ENCODE assay signal across 18 cellular contexts in the genomic region with DNA sequence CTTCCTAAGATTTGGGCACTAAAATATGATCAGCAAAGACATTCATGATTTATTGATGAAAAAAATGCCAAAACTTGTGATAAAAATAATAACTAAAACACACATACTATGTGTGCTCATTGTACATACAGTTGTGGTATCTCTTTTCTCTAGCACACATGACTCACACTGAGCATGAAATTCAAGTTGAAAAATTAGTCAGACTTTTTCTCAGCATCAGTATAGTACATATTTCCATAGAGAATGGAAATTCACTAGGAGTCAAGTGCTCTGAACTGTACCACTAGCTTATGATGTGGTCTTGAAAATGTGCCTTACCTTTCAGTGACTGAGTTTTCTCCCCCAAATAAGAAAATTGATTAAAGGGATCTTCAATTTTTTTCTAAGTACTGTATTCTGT.
DNase-seq lines count a peak whose midpoint lies in the region; FAIRE-seq and TF ChIP-seq lines count a peak whose summit lies in the region.
"Had no signal": no experiment of that assay in that cellular context is flagged by ENCODE, and none has a peak within 500 bp of the region (broad histone marks: within the 10 kb centered on the region; RNA-seq: fewer than 3 reads in every experiment).

No MANE protein-coding gene starts in this region.

- no peak overlapping the region for H3K4me3 ChIP-seq in mammary epithelial cell (replicated peaks in 1 of 3; ENCODE audit: insufficient read depth in 1 of 3, low read depth in 2 of 3, low read length in 3 of 3)
- no peak overlapping the region for H3K4me3 ChIP-seq in kidney (ENCODE audit: low read length in 2 of 2)
- H3K4me3 ChIP-seq in neural progenitor cell, result no peak overlapping the region
- H3K4me3 ChIP-seq: PC-9 had no signal

- no peaks in the 10 kb centered on the region for H4K20me1 ChIP-seq in mammary epithelial cell (ENCODE audit: insufficient read depth, low read length)
- no peaks in the 10 kb centered on the region for H4K20me1 ChIP-seq in neural progenitor cell (ENCODE audit: low read depth)

- H2AFZ ChIP-seq in mammary epithelial cell (ENCODE audit: low read depth, low read length) (no peak overlapping the region), neural progenitor cell (replicated peaks) (no peak overlapping the region)
- H2AFZ ChIP-seq: PC-9 had no signal

- H3K4me3 Mint-ChIP-seq in progenitor cell of endocrine pancreas (ENCODE audit: low read depth), result no peak overlapping the region
- H3K4me3 Mint-ChIP-seq in neural progenitor cell, result no peak overlapping the region
- H3K4me3 Mint-ChIP-seq: CD14-positive monocyte, HFFc6, IgD-negative memory B cell had no signal

- BruUV-seq in mammary epithelial cell (replicated peaks; lab: Mats Ljungman, UMichigan), result no TSS peak

- CTCF ChIA-PET in mammary epithelial cell (lab: Charles Lee; ENCODE audit: low non-redundant PET), result no interaction called here

- H3K27ac Mint-ChIP-seq in progenitor cell of endocrine pancreas (no peak overlapping the region), neural progenitor cell (no peak overlapping the region)
- H3K27ac Mint-ChIP-seq: CD14-positive monocyte, HFFc6, IgD-negative memory B cell had no signal

- no peaks in the 10 kb centered on the region for H3K4me1 ChIP-seq in mammary epithelial cell (ENCODE audit: insufficient read depth, low read length)
- H3K4me1 ChIP-seq in kidney (ENCODE audit: control insufficient read depth in 1 of 2, insufficient read depth in 1 of 2, low read depth in 1 of 2, low read length in 2 of 2), result no peaks in the 10 kb centered on the region
- H3K4me1 ChIP-seq in neural progenitor cell, result no peaks in the 10 kb centered on the region

- no peak overlapping the region for H3K9ac ChIP-seq in mammary epithelial cell (ENCODE audit: insufficient read depth, low read length)
- H3K9ac ChIP-seq in kidney (ENCODE audit: low read length in 2 of 2), result no peak overlapping the region
- H3K9ac ChIP-seq in neural progenitor cell, result no peak overlapping the region

- intact Hi-C loops in mammary epithelial cell (cut with micrococcal nuclease), result no loop called here
- intact Hi-C loops in kidney (cut with DNase I), result no loop called here

- FAIRE-seq in kidney (lab: Jason Lieb, UNC), result no peak
- FAIRE-seq: HTR-8/SVneo had no signal

- TF ChIP-seq CTCF in mammary epithelial cell (conservative IDR thresholded peaks at IDR 0.05 in 1 of 2, IDR thresholded peaks at IDR 0.05 in 1 of 2; ENCODE audit: extremely low read depth in 1 of 2, insufficient read depth in 1 of 2, low read depth in 1 of 2, low read length in 2 of 2) (no peak), progenitor cell of endocrine pancreas (IDR thresholded peaks at IDR 0.05; ENCODE audit: unreplicated experiment) (no peak), kidney (IDR thresholded peaks at IDR 0.05; ENCODE audit: borderline replicate concordance, extremely low read depth, insufficient read depth) (no peak), neural progenitor cell (IDR thresholded peaks at IDR 0.05) (no peak)

- peak; percentile 76 for DNase-seq in HCEC 1CT
- peak; percentile 33 for DNase-seq in NCI-H226
- peak; percentile 39 for DNase-seq in mammary epithelial cell
- peak; percentile 32 for DNase-seq in iris pigment epithelial cell (ENCODE audit: low read depth)
- no peak for DNase-seq in progenitor cell of endocrine pancreas (ENCODE audit: low spot score, unreplicated experiment)
- DNase-seq in kidney, result no peak
- no peak for DNase-seq in neural progenitor cell (ENCODE audit: low spot score)
- DNase-seq: DMS79, HFFc6, Kasumi-1, NCI-H187 treated with DMSO at 0.1 percent for 48 hours, NCI-H2227 treated with DMSO at 0.1 percent for 48 hours, NCI-H524, PC-9 had no signal

- H3F3A ChIP-seq in neural progenitor cell (ENCODE audit: low read depth), result no peaks in the 10 kb centered on the region

- H3K36me3 ChIP-seq in mammary epithelial cell (ENCODE audit: insufficient read depth, low read length) (no peaks in the 10 kb centered on the region), kidney (ENCODE audit: control insufficient read depth in 1 of 2, insufficient read depth in 2 of 2, low read length in 2 of 2) (no peaks in the 10 kb centered on the region), neural progenitor cell (no peaks in the 10 kb centered on the region)

- H3K9me3 ChIP-seq in mammary epithelial cell (replicated peaks; ENCODE audit: insufficient read depth, low read length) (peaks cover 6% of the 10 kb centered on the region), kidney (ENCODE audit: control insufficient read depth in 1 of 2, low read length in 2 of 2) (no peaks in the 10 kb centered on the region), neural progenitor cell (ENCODE audit: low read depth) (no peaks in the 10 kb centered on the region)

- H3K4me1 Mint-ChIP-seq in progenitor cell of endocrine pancreas (ENCODE audit: low read depth) (no peaks in the 10 kb centered on the region), neural progenitor cell (no peaks in the 10 kb centered on the region)
- H3K4me1 Mint-ChIP-seq: CD14-positive monocyte, IgD-negative memory B cell had no signal

- H3K79me2 ChIP-seq in mammary epithelial cell (ENCODE audit: insufficient read depth, low read length) (no peaks in the 10 kb centered on the region), neural progenitor cell (ENCODE audit: low read depth) (no peaks in the 10 kb centered on the region)

- in situ Hi-C loops in mammary epithelial cell (cut with MboI; ENCODE audit: low sequenced_read_pairs in 2 of 2), result no loop called here

- H3K4me2 ChIP-seq in mammary epithelial cell (ENCODE audit: insufficient read depth, low read depth, low read length) (no peak overlapping the region), neural progenitor cell (no peak overlapping the region)
- H3K4me2 ChIP-seq: PC-9 had no signal

- dilution Hi-C loops in mammary epithelial cell (cut with HindIII; ENCODE audit: low sequenced_read_pairs), result no loop called here

- H3K9me3 Mint-ChIP-seq in progenitor cell of endocrine pancreas (ENCODE audit: low read depth), result peaks cover 22% of the 10 kb centered on the region
- H3K9me3 Mint-ChIP-seq in neural progenitor cell, result peaks cover 19% of the 10 kb centered on the region

- H3K27ac ChIP-seq in mammary epithelial cell (ENCODE audit: insufficient read depth, low read depth, low read length), result no peak overlapping the region
- no peak overlapping the region for H3K27ac ChIP-seq in kidney (ENCODE audit: low read depth in 2 of 2, low read length in 2 of 2)
- no peak overlapping the region for H3K27ac ChIP-seq in neural progenitor cell
- H3K27ac ChIP-seq: PC-9, RWPE1 had no signal

- H3K36me3 Mint-ChIP-seq in progenitor cell of endocrine pancreas (ENCODE audit: insufficient read depth), result peaks cover 5% of the 10 kb centered on the region
- H3K36me3 Mint-ChIP-seq in neural progenitor cell, result peaks cover 2% of the 10 kb centered on the region
- H3K36me3 Mint-ChIP-seq: CD14-positive monocyte, IgD-negative memory B cell had no signal

- no peaks in the 10 kb centered on the region for H3K27me3 Mint-ChIP-seq in progenitor cell of endocrine pancreas
- no peaks in the 10 kb centered on the region for H3K27me3 Mint-ChIP-seq in neural progenitor cell (ENCODE audit: insufficient read depth, low read depth)
- H3K27me3 Mint-ChIP-seq: IgD-negative memory B cell had no signal

- H3K27me3 ChIP-seq in mammary epithelial cell (ENCODE audit: insufficient read depth, low read length) (no peaks in the 10 kb centered on the region), neural progenitor cell (no peaks in the 10 kb centered on the region)

Comparison
In these comparisons a context has a peak if more than half of its experiments do, and no peak if none do; other contexts are left out.
1. DNase-seq: peak in HCEC 1CT (single experiment), NCI-H226 (single experiment), mammary epithelial cell (single experiment) and iris pigment epithelial cell (single experiment); none in progenitor cell of endocrine pancreas (single experiment), kidney (single experiment) and neural progenitor cell (single experiment).